ENCODE assay signal across 12 cellular contexts in the genomic region with DNA sequence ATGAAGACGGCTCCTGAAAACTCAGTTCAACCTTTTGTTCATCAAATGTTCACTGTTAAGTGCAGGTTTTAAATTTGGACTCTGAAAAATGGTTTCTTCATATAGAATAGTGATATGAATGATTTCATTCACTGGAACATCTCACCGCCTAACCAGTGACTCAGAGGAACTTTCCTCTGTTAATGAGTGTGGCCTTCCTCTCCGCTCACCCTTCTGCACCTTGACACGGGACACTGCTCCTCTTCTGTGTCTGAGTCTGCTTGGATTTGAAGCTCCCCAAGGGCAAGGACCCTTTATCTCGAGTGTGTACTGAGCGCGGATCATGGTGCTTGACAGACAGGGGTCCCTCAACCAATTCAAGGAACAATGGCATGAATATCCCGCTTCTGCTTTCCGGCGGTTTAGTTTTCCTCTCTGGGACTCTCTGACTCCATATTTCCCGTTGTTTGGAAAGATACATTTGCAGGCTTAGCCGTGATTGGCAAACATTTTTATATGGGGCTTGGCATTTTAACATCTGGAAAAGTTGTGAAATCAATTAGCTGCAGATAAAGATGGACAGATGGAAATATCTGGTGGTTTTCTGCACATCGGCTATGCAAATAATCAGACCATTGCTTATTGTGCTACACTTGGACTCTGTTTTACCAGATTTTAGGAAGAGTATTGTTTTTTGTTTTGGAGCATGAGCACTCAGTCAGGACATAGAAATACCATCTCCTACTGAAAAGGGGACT. TPM values are rescaled to one million over a fixed set of nuclear protein-coding genes. Genes with fewer than 3 reads are reported as not detected.
DNase-seq lines count a peak whose midpoint lies in the region; ATAC-seq, FAIRE-seq and TF ChIP-seq lines count a peak whose summit lies in the region.
"Had no signal": no experiment of that assay in that cellular context is flagged by ENCODE, and none has a peak within 500 bp of the region (broad histone marks: within the 10 kb centered on the region; RNA-seq: fewer than 3 reads in every experiment).

No MANE protein-coding gene starts in this region.

- no peak for FAIRE-seq in D721Med (lab: Jason Lieb, UNC)
- FAIRE-seq: urothelium cell line had no signal

- DNase-seq in activated T-cell treated with anti-CD3 and anti-CD28 coated beads, Interleukin-2, amount 50 U/mL, for 24 hours, result no peak
- DNase-seq in activated T-cell treated with anti-CD3 and anti-CD28 coated beads for 4 hours (no peak), D721Med (ENCODE audit: insufficient read length, low spot score) (no peak), esophagus squamous epithelium (lab: John Stamatoyannopoulos, UW) (no peak), RKO (ENCODE audit: low spot score) (no peak)
- DNase-seq: caudate nucleus, NCI-H1417 treated with DMSO at 0.1 percent for 48 hours had no signal

- 76 to 88% methylated on average over 13 of the region's 13 CpGs for WGBS in esophagus squamous epithelium, 2 donors

- peaks cover 5% of the 10 kb centered on the region for H3K36me3 Mint-ChIP-seq in activated T-cell treated with anti-CD3 and anti-CD28 coated beads, Interleukin-2, amount 50 U/mL, for 24 hours (ENCODE audit: low read depth)
- no peaks in the 10 kb centered on the region for H3K36me3 Mint-ChIP-seq in nephron (ENCODE audit: low read depth)

- no peaks in the 10 kb centered on the region for H3K9me3 ChIP-seq in esophagus squamous epithelium

- peak overlapping the region; percentile 73 for H3K27ac Mint-ChIP-seq in activated T-cell treated with anti-CD3 and anti-CD28 coated beads, Interleukin-2, amount 50 U/mL, for 24 hours
- H3K27ac Mint-ChIP-seq in nephron, result peak overlapping the region in 2 of 3 experiments; percentile 10 to 23

- no peak overlapping the region for H3K27ac ChIP-seq in esophagus squamous epithelium
- H3K27ac ChIP-seq: hepatocyte had no signal

- no peaks in the 10 kb centered on the region for H3K36me3 ChIP-seq in esophagus squamous epithelium

- no peak overlapping the region for H3K4me3 ChIP-seq in esophagus squamous epithelium
- H3K4me3 ChIP-seq: hepatocyte had no signal

- H3K4me3 Mint-ChIP-seq in activated T-cell treated with anti-CD3 and anti-CD28 coated beads, Interleukin-2, amount 50 U/mL, for 24 hours, result no peak overlapping the region
- no peak overlapping the region for H3K4me3 Mint-ChIP-seq in nephron

- intact Hi-C loops in esophagus squamous epithelium (cut with DNase I), result no loop called here

- no peak for TF ChIP-seq POLR2A in esophagus squamous epithelium (IDR thresholded peaks at IDR 0.05)

- H3K9me3 Mint-ChIP-seq in activated T-cell treated with anti-CD3 and anti-CD28 coated beads, Interleukin-2, amount 50 U/mL, for 24 hours, result no peaks in the 10 kb centered on the region
- no peaks in the 10 kb centered on the region for H3K9me3 Mint-ChIP-seq in nephron

- peaks cover 32% of the 10 kb centered on the region for H3K4me1 Mint-ChIP-seq in activated T-cell treated with anti-CD3 and anti-CD28 coated beads, Interleukin-2, amount 50 U/mL, for 24 hours (ENCODE audit: low read depth)
- peaks cover 32% of the 10 kb centered on the region for H3K4me1 Mint-ChIP-seq in nephron

- H3K27me3 ChIP-seq in esophagus squamous epithelium, result no peaks in the 10 kb centered on the region
- H3K27me3 ChIP-seq: hepatocyte had no signal

- ATAC-seq in GM21619 (IDR thresholded peaks at IDR 0.05; ENCODE audit: unreplicated experiment), result peak; percentile 57
- ATAC-seq in HG03565 (IDR thresholded peaks at IDR 0.05; ENCODE audit: unreplicated experiment), result peak; percentile 31

- no peaks in the 10 kb centered on the region for H3K27me3 Mint-ChIP-seq in activated T-cell treated with anti-CD3 and anti-CD28 coated beads, Interleukin-2, amount 50 U/mL, for 24 hours
- no peaks in the 10 kb centered on the region for H3K27me3 Mint-ChIP-seq in nephron (ENCODE audit: low read depth)

- no peaks in the 10 kb centered on the region for H3K4me1 ChIP-seq in esophagus squamous epithelium

- TF ChIP-seq CTCF in nephron (IDR thresholded peaks at IDR 0.05; ENCODE audit: unreplicated experiment in 3 of 3) (no peak), D721Med (IDR thresholded peaks at IDR 0.05; ENCODE audit: insufficient read depth, missing control alignments) (no peak), esophagus squamous epithelium (IDR thresholded peaks at IDR 0.05) (no peak)

RNA-seq across cellular contexts. Expression of gene KBTBD8, which starts 20.9 kb away (rescaled TPM):
- total RNA-seq in esophagus squamous epithelium, result 1 to 10 TPM in 3 of 4 donors, under 1 TPM in 1; 0.95 to 2.8 (median 1.5) TPM
